Comparison of ENCODE assay signal across 33 cellular contexts in genomic region chr16:88645455-88645854, GRCh38. TPM values are rescaled to one million over a fixed set of nuclear protein-coding genes. Genes with fewer than 3 reads are reported as not detected.
"Had no signal": no experiment of that assay in that cellular context is flagged by ENCODE, and none has a peak within 500 bp of the region (broad histone marks: within the 10 kb centered on the region; RNA-seq: fewer than 3 reads in every experiment).

No MANE protein-coding gene starts in this region.

- H3K9me3 ChIP-seq: adrenal gland, ascending aorta, esophagus squamous epithelium, gastroesophageal sphincter, sigmoid colon, tibial artery had no signal

- H3K27ac ChIP-seq: adrenal gland, ascending aorta, brain microvascular endothelial cell, dorsolateral prefrontal cortex, esophagus squamous epithelium, gastroesophageal sphincter, sigmoid colon, tibial artery, VCaP had no signal

- H3K4me3 Mint-ChIP-seq: activated CD4-positive, alpha-beta T cell treated with anti-CD3 and anti-CD28 coated beads, Interleukin-2, amount 10 ng/mL, durations not matched to agents 7 days and 5 days; activated CD8-positive, alpha-beta T cell treated with anti-CD3 and anti-CD28 coated beads, Interleukin-2, amount 10 ng/mL, durations not matched to agents 7 days and 5 days; activated naive CD8-positive, alpha-beta T cell; activated T-helper 1 cell treated with anti-CD3 and anti-CD28 coated beads, Interleukin-12 subunit alpha, Interleukin-12 subunit beta, Interleukin-2, Interleukin-4 antibody, amounts not matched to agents 30 ng/mL and 10 ng/mL and 1 ng/mL, durations not matched to agents 14 hours and 24 hours and 36 hours; endodermal cell; nephron progenitor cell; T-cell; T-helper 2 cell treated with Interferon-gamma antibody and Interleukin-4, amounts not matched to agents 5 μg/mL and 100 μg/mL, for 36 hours had no signal

- H3K4me2 ChIP-seq: smooth muscle cell had no signal

- H3K27me3 ChIP-seq: adrenal gland, ascending aorta had no signal

- FAIRE-seq: colon, islet of Langerhans had no signal

- H3K27ac Mint-ChIP-seq: activated CD4-positive, alpha-beta T cell treated with anti-CD3 and anti-CD28 coated beads, Interleukin-2, amount 10 ng/mL, durations not matched to agents 7 days and 5 days; activated CD8-positive, alpha-beta T cell treated with anti-CD3 and anti-CD28 coated beads, Interleukin-2, amount 10 ng/mL, durations not matched to agents 7 days and 5 days; activated naive CD8-positive, alpha-beta T cell; activated T-helper 1 cell treated with anti-CD3 and anti-CD28 coated beads, Interleukin-12 subunit alpha, Interleukin-12 subunit beta, Interleukin-2, Interleukin-4 antibody, amounts not matched to agents 30 ng/mL and 10 ng/mL and 1 ng/mL, durations not matched to agents 14 hours and 24 hours and 36 hours; endodermal cell; nephron progenitor cell; T-helper 2 cell treated with Interferon-gamma antibody and Interleukin-4, amounts not matched to agents 5 μg/mL and 100 μg/mL, for 36 hours had no signal

- ATAC-seq: activated CD8-positive, alpha-beta T cell treated with anti-CD3 and anti-CD28 coated beads, Interleukin-2, amount 10 ng/mL, durations not matched to agents 7 days and 5 days; gastroesophageal sphincter; stimulated activated naive CD8-positive, alpha-beta T cell treated with anti-CD3 and anti-CD28 coated beads, Interleukin-15, Interleukin-2, amounts not matched to agents 100 U/mL and 50 U/mL, for 24 hours; T-cell had no signal

- H3K9me3 Mint-ChIP-seq: activated CD4-positive, alpha-beta T cell treated with anti-CD3 and anti-CD28 coated beads, Interleukin-2, amount 10 ng/mL, durations not matched to agents 7 days and 5 days; activated T-helper 1 cell treated with anti-CD3 and anti-CD28 coated beads, Interleukin-12 subunit alpha, Interleukin-12 subunit beta, Interleukin-2, Interleukin-4 antibody, amounts not matched to agents 30 ng/mL and 10 ng/mL and 1 ng/mL, durations not matched to agents 14 hours and 24 hours and 36 hours; endodermal cell; nephron progenitor cell; T-cell; T-helper 2 cell treated with Interferon-gamma antibody and Interleukin-4, amounts not matched to agents 5 μg/mL and 100 μg/mL, for 36 hours had no signal

- DNase-seq: activated CD4-positive, alpha-beta T cell treated with anti-CD3 and anti-CD28 coated beads, Interleukin-2, amount 10 ng/mL, durations not matched to agents 7 days and 5 days; activated CD4-positive, CD25-positive, alpha-beta regulatory T cell treated with anti-CD3 and anti-CD28 coated beads, Interleukin-2, amount 50 U/mL, for 72 hours; activated CD8-positive, alpha-beta T cell treated with anti-CD3 and anti-CD28 coated beads, Interleukin-2, amount 10 ng/mL, durations not matched to agents 7 days and 5 days; activated gamma-delta T cell treated with Interleukin-2 at 50 U/mL for 16 hours; adrenal gland; brain microvascular endothelial cell; central memory CD4-positive, alpha-beta T cell; dorsolateral prefrontal cortex; endodermal cell; esophagus squamous epithelium; head of caudate nucleus; hypothalamus; midbrain; nephron progenitor cell; sigmoid colon; stimulated activated CD4-positive, alpha-beta T cell treated with anti-CD3 and anti-CD28 coated beads, Interleukin-15, amount 100 ng/mL, for 24 hours; stimulated activated naive CD8-positive, alpha-beta T cell treated with anti-CD3 and anti-CD28 coated beads, Interleukin-15, Interleukin-2, amounts not matched to agents 100 U/mL and 50 U/mL, for 24 hours; T-cell; tibial artery had no signal

- H3K4me1 ChIP-seq: adrenal gland had no signal

- H3K4me3 ChIP-seq: adrenal gland, ascending aorta, dorsolateral prefrontal cortex, esophagus squamous epithelium, gastroesophageal sphincter, sigmoid colon, smooth muscle cell, tibial artery had no signal

- H3K36me3 ChIP-seq: adrenal gland, ascending aorta, sigmoid colon had no signal

- H3K27me3 Mint-ChIP-seq: activated naive CD8-positive, alpha-beta T cell had no signal

RNA-seq across cellular contexts. Expression of gene IL17C, which starts 7.1 kb away (rescaled TPM):
- total RNA-seq: activated T-helper 1 cell treated with anti-CD3 and anti-CD28 coated beads, Interleukin-12 subunit alpha, Interleukin-12 subunit beta, Interleukin-2, Interleukin-4 antibody, amounts not matched to agents 30 ng/mL and 10 ng/mL and 1 ng/mL, durations not matched to agents 14 hours and 24 hours and 36 hours; adrenal gland; ascending aorta; endodermal cell; gastroesophageal sphincter; liver; posterior vena cava; renal cortical epithelial cell; sigmoid colon; smooth muscle cell; urinary bladder had no signal
- polyA plus RNA-seq: adrenal gland, liver, smooth muscle cell had no signal

RNA-seq across cellular contexts. Expression of gene SNAI3, which starts 40.9 kb away (rescaled TPM):
- total RNA-seq: ascending aorta, osteoblast, urinary bladder had no signal
